Comparison of ENCODE assay signal across 9 cellular contexts in genomic region chr9:77588319-77588937, GRCh38. TPM values are rescaled to one million over a fixed set of nuclear protein-coding genes. Genes with fewer than 3 reads are reported as not detected.
DNase-seq lines count a peak whose midpoint lies in the region; ATAC-seq, FAIRE-seq and TF ChIP-seq lines count a peak whose summit lies in the region.
"Had no signal": no experiment of that assay in that cellular context is flagged by ENCODE, and none has a peak within 500 bp of the region (broad histone marks: within the 10 kb centered on the region; RNA-seq: fewer than 3 reads in every experiment).

No MANE protein-coding gene starts in this region.

- TF ChIP-seq CTCF in foreskin fibroblast (IDR thresholded peaks at IDR 0.05; ENCODE audit: low read depth, low read length) (no peak), retinal pigment epithelial cell (conservative IDR thresholded peaks at IDR 0.05; ENCODE audit: low read depth, low read length) (no peak)

- no peak for ATAC-seq in GM21717 (IDR thresholded peaks at IDR 0.05; ENCODE audit: unreplicated experiment)
- ATAC-seq in HG03139 (IDR thresholded peaks at IDR 0.05; ENCODE audit: unreplicated experiment), result no peak

- H3K4me3 ChIP-seq in foreskin fibroblast (ENCODE audit: low read depth in 1 of 2, low read length in 2 of 2) (no peak overlapping the region), retinal pigment epithelial cell (ENCODE audit: low read length) (no peak overlapping the region)
- H3K4me3 ChIP-seq: adrenal gland had no signal

- DNase-seq in H54 (ENCODE audit: insufficient read length, low spot score), result peak; percentile 72
- DNase-seq in RPMI7951 (ENCODE audit: low read depth), result peak; percentile 79
- peak; percentile 85 to 94 for DNase-seq in foreskin fibroblast
- peak; percentile 78 for DNase-seq in retinal pigment epithelial cell (ENCODE audit: low read depth)
- no peak for DNase-seq in activated CD4-positive, alpha-beta T cell treated with anti-CD3 and anti-CD28 coated beads, Interleukin-2, amount 50 U/mL, for 4 hours
- no peak for DNase-seq in activated naive CD4-positive, alpha-beta T cell treated with Interleukin-2 at 50 U/mL for 16 hours

- peak; percentile 99 for FAIRE-seq in H54 (lab: Jason Lieb, UNC)

- TF ChIP-seq POLR2A in H54 (IDR thresholded peaks at IDR 0.05; ENCODE audit: low read depth, low read length), result no peak

RNA-seq across cellular contexts. Expression of gene GNA14, which starts 59.7 kb away (rescaled TPM):
- 1.1 TPM in 1 of 2 replicates, not detected in the other for total RNA-seq in RPMI7951 (2014; rRNA removed; shearing (Covaris generic))

Comparison
In these comparisons a context has a peak if more than half of its experiments do, and no peak if none do; other contexts are left out.
1. DNase-seq: peak in H54 (single experiment), RPMI7951 (single experiment), foreskin fibroblast (2 of 2) and retinal pigment epithelial cell (single experiment); none in activated CD4-positive, alpha-beta T cell treated with anti-CD3 and anti-CD28 coated beads, Interleukin-2, amount 50 U/mL, for 4 hours (0 of 2) and activated naive CD4-positive, alpha-beta T cell treated with Interleukin-2 at 50 U/mL for 16 hours (single experiment).